8 cellular contexts compared by ENCODE assay signal in the genomic region with DNA sequence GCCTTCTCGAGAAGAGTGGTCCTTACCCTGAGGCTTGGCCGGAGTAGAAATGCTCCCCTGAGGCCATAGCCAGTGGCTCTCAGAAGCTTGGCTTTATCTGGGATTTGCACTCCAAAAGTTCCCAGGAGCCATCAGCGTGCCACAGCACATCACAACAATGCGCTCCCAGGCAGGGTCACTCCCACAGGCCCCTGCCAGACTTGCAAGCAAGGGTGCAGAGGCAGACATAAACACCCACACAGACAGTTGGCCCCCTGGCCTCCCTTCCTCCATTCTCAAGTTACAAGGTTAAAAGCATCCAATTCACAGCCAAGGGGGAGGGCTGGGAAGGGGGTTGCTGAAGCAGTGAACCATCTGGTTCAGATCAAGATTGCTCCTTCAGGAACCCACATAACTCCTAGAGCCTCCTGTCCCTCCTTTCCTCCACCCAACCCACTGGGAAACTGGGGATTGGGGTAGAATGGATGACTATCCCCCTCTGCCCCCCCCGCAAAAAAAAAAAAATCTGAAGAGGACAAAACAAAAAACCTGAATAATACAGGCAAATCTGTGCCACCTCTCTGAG. TPM values are rescaled to one million over a fixed set of nuclear protein-coding genes. Genes with fewer than 3 reads are reported as not detected.
DNase-seq lines count a peak whose midpoint lies in the region; ATAC-seq and TF ChIP-seq lines count a peak whose summit lies in the region.

No MANE protein-coding gene starts in this region.

- H3K9me3 ChIP-seq in osteoblast (ENCODE audit: low read depth, low read length) = no peaks in the 10 kb centered on the region

- H3K4me3 ChIP-seq in GM08714 (ENCODE audit: low read length) (peak overlapping the region; percentile 92), osteoblast (ENCODE audit: insufficient read depth, low read length) (peak overlapping the region; percentile 82)

- peak overlapping the region; percentile 98 for H3K4me2 ChIP-seq in osteoblast (ENCODE audit: insufficient read depth, low read length)

- H3K4me1 ChIP-seq in osteoblast (ENCODE audit: insufficient read depth, low read length) = peaks cover 41% of the 10 kb centered on the region

- peaks cover 46% of the 10 kb centered on the region for H4K20me1 ChIP-seq in osteoblast (ENCODE audit: insufficient read depth, low read length)

- ATAC-seq in GM19035 (IDR thresholded peaks at IDR 0.05; ENCODE audit: unreplicated experiment) (no peak), GM19328 (IDR thresholded peaks at IDR 0.05; ENCODE audit: unreplicated experiment) (no peak)

- peak overlapping the region; percentile 70 for H3K27ac ChIP-seq in osteoblast (ENCODE audit: low read depth, low read length)

- TF ChIP-seq CTCF in osteoblast (IDR thresholded peaks at IDR 0.05; ENCODE audit: extremely low read depth, low read depth, low read length) = no peak

- no peaks in the 10 kb centered on the region for H3K27me3 ChIP-seq in osteoblast (ENCODE audit: insufficient read depth, low read length)

- peak; percentile 99 for DNase-seq in NCI-H524 (lab: John Stamatoyannopoulos, UW)
- DNase-seq in dermis blood vessel endothelial cell = peak; percentile 62
- peak; percentile 93 for DNase-seq in osteoblast (ENCODE audit: insufficient read length, low spot score, missing footprints)
- DNase-seq in NCI-H187 (lab: John Stamatoyannopoulos, UW) = no peak
- DNase-seq in amygdala (lab: John Stamatoyannopoulos, UW) = no peak

- peaks cover 47% of the 10 kb centered on the region for H3K79me2 ChIP-seq in osteoblast (ENCODE audit: insufficient read depth, low read length)

- peaks cover 5% of the 10 kb centered on the region for H3K36me3 ChIP-seq in osteoblast (ENCODE audit: insufficient read depth, low read length)

- no peak overlapping the region for H2AFZ ChIP-seq in osteoblast (ENCODE audit: low read length)

RNA-seq across cellular contexts. Expression of gene ST3GAL2, which starts 1.8 kb away (rescaled TPM):
- 52.4 and 61.2 TPM in 2 replicates for total RNA-seq in dermis blood vessel endothelial cell
- total RNA-seq in osteoblast = 22.4 and 22.7 TPM in 2 replicates

RNA-seq across cellular contexts. Expression of gene FCSK, which starts 17.3 kb away (rescaled TPM):
- total RNA-seq in dermis blood vessel endothelial cell (11.2 and 19.9 TPM in 2 replicates), osteoblast (10.3 and 11.9 TPM in 2 replicates)

Comparison
In these comparisons a context has a peak if more than half of its experiments do, and no peak if none do; other contexts are left out.
1. DNase-seq: peak in NCI-H524 (2 of 2), dermis blood vessel endothelial cell (single experiment) and osteoblast (single experiment); none in NCI-H187 (0 of 2) and amygdala (0 of 56).